20 cellular contexts compared by ENCODE assay signal in the genomic region with DNA sequence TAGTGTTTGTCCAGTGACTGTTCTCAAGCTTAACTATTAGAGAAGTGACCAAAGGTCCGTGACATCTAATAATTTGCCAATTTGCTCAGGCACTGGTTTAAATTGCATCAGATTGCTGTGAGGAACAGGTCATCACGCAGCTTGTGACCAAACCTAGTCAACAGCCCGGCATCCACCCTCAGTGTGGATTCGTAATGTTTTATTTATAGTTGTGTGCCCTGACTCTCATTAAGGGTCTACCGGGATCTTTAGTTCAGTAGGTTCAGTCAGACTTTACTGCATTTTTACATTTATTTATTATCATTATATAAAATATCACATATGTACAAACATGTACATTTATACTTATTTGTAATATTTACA. TPM values are rescaled to one million over a fixed set of nuclear protein-coding genes. Genes with fewer than 3 reads are reported as not detected.
A peak's percentile ranks its signal among the peaks of the same experiment; 100 is the strongest.
DNase-seq lines count a peak whose midpoint lies in the region; ATAC-seq and TF ChIP-seq lines count a peak whose summit lies in the region.
"Had no signal": no experiment of that assay in that cellular context is flagged by ENCODE, and none has a peak within 500 bp of the region (broad histone marks: within the 10 kb centered on the region; RNA-seq: fewer than 3 reads in every experiment).

No MANE protein-coding gene starts in this region.

- H3F3A ChIP-seq in PC-3 (ENCODE audit: low read length, unreplicated experiment): no peaks in the 10 kb centered on the region

- no peaks in the 10 kb centered on the region for H3K27me3 ChIP-seq in PC-3 (ENCODE audit: low read length)
- peaks cover under 1% of the 10 kb centered on the region for H3K27me3 ChIP-seq in colonic mucosa
- H3K27me3 ChIP-seq in aorta (ENCODE audit: control insufficient read depth in 1 of 2, insufficient read depth in 2 of 2, low read length in 1 of 2): no peaks in the 10 kb centered on the region
- no peaks in the 10 kb centered on the region for H3K27me3 ChIP-seq in prostate gland (replicated peaks; ENCODE audit: insufficient read depth)

- intact Hi-C loops in PC-3 (cut with micrococcal nuclease): loop anchor here (10.0 kb wide), 2 partner anchors 69 to 139 kb away; no protein-coding TSS in a partner anchor
- intact Hi-C loops in left ventricle myocardium superior (cut with micrococcal nuclease): no loop called here
- intact Hi-C loops in colonic mucosa (cut with DNase I): no loop called here
- intact Hi-C loops in aorta (cut with DNase I): loop anchor here in 1 of 2 donors (10.0 kb wide), 1 partner anchor 279 kb away; no protein-coding TSS in a partner anchor
- intact Hi-C loops in prostate gland (cut with DNase I): loop anchor here (10.0 kb wide), 1 partner anchor 129 kb away; no protein-coding TSS in a partner anchor

- no peaks in the 10 kb centered on the region for H3K9me2 ChIP-seq in PC-3 (replicated peaks; ENCODE audit: low read length)

- no peak overlapping the region for H2AFZ ChIP-seq in PC-3 (ENCODE audit: low read length)
- H2AFZ ChIP-seq: GM23338 had no signal

- H3K4me2 ChIP-seq in PC-3 (ENCODE audit: low read length): no peak overlapping the region
- H3K4me2 ChIP-seq: GM23338 had no signal

- BruUV-seq in PC-3 (replicated peaks; lab: Mats Ljungman, UMichigan): no TSS peak

- DNase-seq in EH (ENCODE audit: low read depth) (peak; percentile 32), PC-3 (no peak), left ventricle myocardium superior (no peak), renal cortical epithelial cell (ENCODE audit: low read depth) (peak; percentile 77), colonic mucosa (no peak), aorta (no peak), prostate gland (ENCODE audit: low spot score) (no peak)
- DNase-seq: CD4-positive, alpha-beta memory T cell; KG1; NCI-H1048; NCI-H1436 treated with DMSO at 0.1 percent for 48 hours; NCI-H2081 treated with DMSO at 0.1 percent for 48 hours; NCI-H510A treated with DMSO at 0.1 percent for 48 hours; NCI-H82; SHP77 treated with DMSO at 0.1 percent for 48 hours had no signal

- no peak for TF ChIP-seq CTCF in PC-3 (conservative IDR thresholded peaks at IDR 0.05; ENCODE audit: low read depth, low read length)
- TF ChIP-seq CTCF in colonic mucosa (IDR thresholded peaks at IDR 0.05): no peak
- TF ChIP-seq CTCF in prostate gland (IDR thresholded peaks at IDR 0.05): no peak

- POLR2A ChIA-PET in PC-3 (lab: Charles Lee; ENCODE audit: unreplicated experiment): no interaction called here

- H3K27ac ChIP-seq in PC-3 (ENCODE audit: low read length): no peak overlapping the region
- H3K27ac ChIP-seq in colonic mucosa: no peak overlapping the region
- H3K27ac ChIP-seq in aorta (ENCODE audit: low read depth in 1 of 2, low read length in 2 of 2): no peak overlapping the region
- no peak overlapping the region for H3K27ac ChIP-seq in prostate gland

- no peak overlapping the region for H3K4me3 ChIP-seq in PC-3 (ENCODE audit: low read length)
- no peak overlapping the region for H3K4me3 ChIP-seq in colonic mucosa
- H3K4me3 ChIP-seq in aorta (ENCODE audit: low read length in 2 of 2): no peak overlapping the region
- H3K4me3 ChIP-seq in prostate gland: no peak overlapping the region
- H3K4me3 ChIP-seq: GM12878, GM23338 had no signal

- ATAC-seq in PC-3: peak; percentile 18; the same call in 1 of the 2 replicates
- ATAC-seq in left ventricle myocardium superior: peak; percentile 69
- ATAC-seq in HG02970 (IDR thresholded peaks at IDR 0.05; ENCODE audit: low FRiP score, unreplicated experiment): no peak
- no peak for ATAC-seq in aorta (ENCODE audit: low FRiP score)
- ATAC-seq: GM12878, GM23338, SK-N-SH treated with all-trans-retinoic acid at 6 μM for 48 hours had no signal

- no peaks in the 10 kb centered on the region for H4K20me1 ChIP-seq in PC-3 (ENCODE audit: low read length)

- 70 to 79% methylated on average over 5 of the region's 5 CpGs for WGBS in aorta, 2 donors
- 81% methylated on average over 5 of the region's 5 CpGs for WGBS in prostate gland

- no peaks in the 10 kb centered on the region for H3K4me1 ChIP-seq in PC-3 (ENCODE audit: insufficient read depth, low read length)
- no peaks in the 10 kb centered on the region for H3K4me1 ChIP-seq in colonic mucosa
- no peaks in the 10 kb centered on the region for H3K4me1 ChIP-seq in aorta (ENCODE audit: control insufficient read depth in 1 of 2, insufficient read depth in 2 of 2, low read length in 2 of 2)
- H3K4me1 ChIP-seq in prostate gland (replicated peaks): no peaks in the 10 kb centered on the region

- no peaks in the 10 kb centered on the region for H3K79me2 ChIP-seq in PC-3 (ENCODE audit: low read length)

- CTCF ChIA-PET in PC-3 (lab: Charles Lee): no interaction called here

- H3K9me3 ChIP-seq in PC-3 (ENCODE audit: low read length) (no peaks in the 10 kb centered on the region), colonic mucosa (no peaks in the 10 kb centered on the region), aorta (ENCODE audit: control insufficient read depth, low read length) (no peaks in the 10 kb centered on the region), prostate gland (no peaks in the 10 kb centered on the region)

- H3K36me3 ChIP-seq in PC-3 (ENCODE audit: low read depth, low read length) (no peaks in the 10 kb centered on the region), colonic mucosa (no peaks in the 10 kb centered on the region), aorta (ENCODE audit: control insufficient read depth in 1 of 2, insufficient read depth in 2 of 2, low read length in 1 of 2) (no peaks in the 10 kb centered on the region), prostate gland (no peaks in the 10 kb centered on the region)

- no peak for TF ChIP-seq POLR2A in prostate gland (IDR thresholded peaks at IDR 0.05)

- no peak overlapping the region for H3K9ac ChIP-seq in PC-3 (ENCODE audit: low read length)
- H3K9ac ChIP-seq in colonic mucosa (ENCODE audit: low read depth in 2 of 2, low read length in 2 of 2): no peak overlapping the region

RNA-seq across cellular contexts. Expression of a gene that starts 46.4 kb away (rescaled TPM):
- total RNA-seq in PC-3 (2014; rRNA removed) (not detected in 2 replicates), left ventricle myocardium superior (0.55 TPM), renal cortical epithelial cell (0.69 TPM in 1 of 2 replicates, not detected in the other), colonic mucosa (not detected), aorta (under 1 TPM; 0.51 to 0.84 TPM), prostate gland (under 1 TPM in 1 of 2 donors, not detected in 1; 0.97 TPM)
- 1 to 10 TPM; 1.7 to 2.3 TPM for polyA plus RNA-seq in aorta
- total RNA-seq: CD4-positive, alpha-beta memory T cell; GM12878; GM23338; M059J had no signal
- polyA plus RNA-seq: CD4-positive, alpha-beta memory T cell; GM12878; GM23338 had no signal

RNA-seq across cellular contexts. Expression of a gene that starts 50.9 kb away (rescaled TPM):
- total RNA-seq in PC-3 (2014; rRNA removed) (9.9 and 15.6 TPM in 2 replicates), left ventricle myocardium superior (329 TPM), renal cortical epithelial cell (1.7 and 6.0 TPM in 2 replicates), colonic mucosa (100 to 1,000 TPM in 1 of 2 donors, 1 to 10 TPM in 1; 3.3 to 108 TPM), aorta (100 to 1,000 TPM in 1 of 2 donors, 10 to 100 TPM in 1; 81.9 to 103 TPM), prostate gland (100 to 1,000 TPM; 181 to 185 TPM)
- 10 to 100 TPM; 42.6 to 45.7 TPM for polyA plus RNA-seq in aorta

Comparison
In these comparisons a context has a peak if more than half of its experiments do, and no peak if none do; other contexts are left out.
1. DNase-seq: peak in EH (single experiment) and renal cortical epithelial cell (single experiment); none in PC-3 (single experiment), left ventricle myocardium superior (single experiment), colonic mucosa (single experiment), aorta (0 of 2) and prostate gland (single experiment).
2. ATAC-seq: peak in PC-3 (single experiment) and left ventricle myocardium superior (single experiment); none in HG02970 (single experiment) and aorta (single experiment).
3. intact Hi-C loops: an anchor here in PC-3 (10.0 kb wide) and prostate gland (10.0 kb wide); none called in left ventricle myocardium superior and colonic mucosa.